ENCODE assay signal across 9 cellular contexts in the genomic region with DNA sequence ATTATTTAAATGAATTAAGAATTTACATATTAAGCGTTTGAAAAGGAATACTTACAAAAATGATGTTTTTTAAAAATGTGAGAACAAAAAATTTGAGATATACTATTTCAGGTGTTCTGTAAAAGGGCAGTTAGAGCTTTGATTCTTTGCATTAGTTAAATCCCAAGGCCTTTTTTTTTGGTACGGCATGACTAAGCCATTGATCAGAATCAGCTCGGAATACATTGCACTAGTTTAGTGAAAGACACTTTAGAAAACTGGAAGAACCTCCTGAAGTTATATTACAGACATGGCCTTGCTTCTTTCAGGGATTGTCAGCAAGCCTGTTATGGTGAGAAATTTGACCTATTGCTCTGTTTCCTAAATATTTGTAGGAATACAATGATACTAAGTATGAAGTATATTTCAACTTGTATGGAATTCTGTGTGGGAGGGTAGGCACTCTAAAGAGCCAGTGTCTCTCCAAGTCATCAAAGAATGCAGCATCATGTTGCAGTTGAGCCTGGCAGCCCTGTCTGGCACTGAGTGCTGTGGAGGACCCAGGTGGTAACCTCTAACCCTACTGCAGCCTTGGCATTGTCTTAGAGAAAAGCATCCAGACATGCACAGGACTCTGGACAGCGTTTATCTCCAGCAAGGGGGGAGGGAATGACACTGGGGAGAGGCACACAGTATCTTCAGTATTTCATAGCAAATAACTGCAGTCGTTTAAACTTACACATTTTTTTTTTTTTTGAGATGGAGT. TPM values are rescaled to one million over a fixed set of nuclear protein-coding genes. Genes with fewer than 3 reads are reported as not detected.
A peak's percentile ranks its signal among the peaks of the same experiment; 100 is the strongest.
DNase-seq lines count a peak whose midpoint lies in the region; ATAC-seq and TF ChIP-seq lines count a peak whose summit lies in the region.
"Had no signal": no experiment of that assay in that cellular context is flagged by ENCODE, and none has a peak within 500 bp of the region (broad histone marks: within the 10 kb centered on the region; RNA-seq: fewer than 3 reads in every experiment).

No MANE protein-coding gene starts in this region.

- H3K4me1 Mint-ChIP-seq in activated naive CD4-positive, alpha-beta T cell treated with anti-CD3 and anti-CD28 coated beads for 36 hours (ENCODE audit: low read depth): peaks cover 41% of the 10 kb centered on the region
- peaks cover 33% of the 10 kb centered on the region for H3K4me1 Mint-ChIP-seq in activated naive CD8-positive, alpha-beta T cell treated with anti-CD3 and anti-CD28 coated beads for 36 hours

- intact Hi-C loops in activated naive CD4-positive, alpha-beta T cell treated with anti-CD3 and anti-CD28 coated beads for 36 hours (cut with micrococcal nuclease): no loop called here
- intact Hi-C loops in thyroid gland (cut with DNase I): no loop called here

- H3K27ac ChIP-seq in thyroid gland: peak overlapping the region; percentile 92 to 99 (median 99)

- peaks cover 3% of the 10 kb centered on the region for H3K36me3 Mint-ChIP-seq in activated naive CD4-positive, alpha-beta T cell treated with anti-CD3 and anti-CD28 coated beads for 36 hours (ENCODE audit: low read depth)
- H3K36me3 Mint-ChIP-seq in activated naive CD8-positive, alpha-beta T cell treated with anti-CD3 and anti-CD28 coated beads for 36 hours: no peaks in the 10 kb centered on the region

- no peaks in the 10 kb centered on the region for H3K9me3 ChIP-seq in thyroid gland

- no peaks in the 10 kb centered on the region for H3K27me3 Mint-ChIP-seq in activated naive CD4-positive, alpha-beta T cell treated with anti-CD3 and anti-CD28 coated beads for 36 hours (ENCODE audit: low read depth)
- no peaks in the 10 kb centered on the region for H3K27me3 Mint-ChIP-seq in activated naive CD8-positive, alpha-beta T cell treated with anti-CD3 and anti-CD28 coated beads for 36 hours

- no peaks in the 10 kb centered on the region for H3K27me3 ChIP-seq in thyroid gland

- no peak for TF ChIP-seq CTCF in thyroid gland (IDR thresholded peaks at IDR 0.05)

- H3K4me1 ChIP-seq in thyroid gland: peaks cover 16 to 69% of the 10 kb centered on the region in 2 donors

- CTCF ChIA-PET in activated naive CD4-positive, alpha-beta T cell treated with anti-CD3 and anti-CD28 coated beads for 36 hours (lab: Charles Lee): no interaction called here

- TF ChIP-seq POLR2A in thyroid gland (IDR thresholded peaks at IDR 0.05): no peak

- H3K9me3 Mint-ChIP-seq in activated naive CD4-positive, alpha-beta T cell treated with anti-CD3 and anti-CD28 coated beads for 36 hours: no peaks in the 10 kb centered on the region
- no peaks in the 10 kb centered on the region for H3K9me3 Mint-ChIP-seq in activated naive CD8-positive, alpha-beta T cell treated with anti-CD3 and anti-CD28 coated beads for 36 hours

- ATAC-seq in GM19395 (IDR thresholded peaks at IDR 0.05; ENCODE audit: unreplicated experiment): no peak

- H3K27ac Mint-ChIP-seq in activated naive CD4-positive, alpha-beta T cell treated with anti-CD3 and anti-CD28 coated beads for 36 hours: peak overlapping the region; percentile 50
- no peak overlapping the region for H3K27ac Mint-ChIP-seq in activated naive CD8-positive, alpha-beta T cell treated with anti-CD3 and anti-CD28 coated beads for 36 hours

- H3K4me3 Mint-ChIP-seq in activated naive CD4-positive, alpha-beta T cell treated with anti-CD3 and anti-CD28 coated beads for 36 hours: peak overlapping the region; percentile 86
- H3K4me3 Mint-ChIP-seq in activated naive CD8-positive, alpha-beta T cell treated with anti-CD3 and anti-CD28 coated beads for 36 hours: peak overlapping the region; percentile 86

- 28 to 34% methylated on average over 5 of the region's 5 CpGs for WGBS in thyroid gland, 2 donors

- no peak for DNase-seq in activated naive CD4-positive, alpha-beta T cell treated with anti-CD3 and anti-CD28 coated beads for 36 hours
- DNase-seq in activated naive CD4-positive, alpha-beta T cell treated with Interleukin-2 at 50 U/mL for 16 hours: no peak
- no peak for DNase-seq in activated naive CD8-positive, alpha-beta T cell treated with anti-CD3 and anti-CD28 coated beads for 36 hours
- DNase-seq in left kidney (ENCODE audit: low read depth, low spot score) (peak; percentile 59), thyroid gland (no peak), DMS 273 (lab: John Stamatoyannopoulos, UW; ENCODE audit: unreplicated experiment) (no peak), NOMO-1 treated with DMSO at 0.1 percent for 48 hours (lab: John Stamatoyannopoulos, UW; ENCODE audit: unreplicated experiment) (no peak)
- DNase-seq: cortex of kidney had no signal

- H3K36me3 ChIP-seq in thyroid gland: no peaks in the 10 kb centered on the region

- H3K4me3 ChIP-seq in thyroid gland (replicated peaks in 1 of 3): peak overlapping the region in 2 of 3 donors; percentile 38 to 87

RNA-seq across cellular contexts. Expression of a gene that starts 1.5 kb away (rescaled TPM):
- total RNA-seq in activated naive CD4-positive, alpha-beta T cell treated with anti-CD3 and anti-CD28 coated beads for 36 hours: 100 to 1,000 TPM in 1 of 2 experiments, 10 to 100 TPM in 1; 94.8 to 101 TPM
- 10 to 100 TPM; 88.0 to 88.6 TPM for total RNA-seq in activated naive CD8-positive, alpha-beta T cell treated with anti-CD3 and anti-CD28 coated beads for 36 hours
- 100 to 1,000 TPM; 236 to 340 (median 281) TPM for total RNA-seq in thyroid gland
